In genomic region chr14:97730706-97731105, GRCh38 we compare ENCODE assay signal across 13 cellular contexts.
DNase-seq lines count a peak whose midpoint lies in the region; ATAC-seq and TF ChIP-seq lines count a peak whose summit lies in the region.
"Had no signal": no experiment of that assay in that cellular context is flagged by ENCODE, and none has a peak within 500 bp of the region (broad histone marks: within the 10 kb centered on the region; RNA-seq: fewer than 3 reads in every experiment).

No MANE protein-coding gene starts in this region.

- H3K79me2 ChIP-seq in DND-41 (ENCODE audit: insufficient read depth, low read length) = no peaks in the 10 kb centered on the region
- no peaks in the 10 kb centered on the region for H3K79me2 ChIP-seq in neural progenitor cell (ENCODE audit: low read depth)
- H3K79me2 ChIP-seq in mammary epithelial cell (ENCODE audit: insufficient read depth, low read length) = no peaks in the 10 kb centered on the region

- H4K20me1 ChIP-seq in DND-41 (ENCODE audit: insufficient read depth, low read length) (no peaks in the 10 kb centered on the region), neural progenitor cell (ENCODE audit: low read depth) (no peaks in the 10 kb centered on the region), mammary epithelial cell (ENCODE audit: insufficient read depth, low read length) (no peaks in the 10 kb centered on the region)

- no peaks in the 10 kb centered on the region for H3K36me3 ChIP-seq in DND-41 (ENCODE audit: insufficient read depth, low read length)
- H3K36me3 ChIP-seq in neural progenitor cell = no peaks in the 10 kb centered on the region
- H3K36me3 ChIP-seq in mammary epithelial cell (ENCODE audit: insufficient read depth, low read length) = peaks cover 1% of the 10 kb centered on the region

- TF ChIP-seq CTCF in CD4-positive, alpha-beta T cell (IDR thresholded peaks at IDR 0.05) = no peak
- TF ChIP-seq CTCF in DND-41 (IDR thresholded peaks at IDR 0.05; ENCODE audit: borderline replicate concordance, extremely low read depth, low read length, poor library complexity, severe bottlenecking) (no peak), neural progenitor cell (IDR thresholded peaks at IDR 0.05) (no peak), mammary epithelial cell (conservative IDR thresholded peaks at IDR 0.05 in 1 of 2, IDR thresholded peaks at IDR 0.05 in 1 of 2; ENCODE audit: extremely low read depth in 1 of 2, insufficient read depth in 1 of 2, low read depth in 1 of 2, low read length in 2 of 2) (no peak)

- H3K4me1 Mint-ChIP-seq in activated naive CD4-positive, alpha-beta T cell treated with anti-CD3 and anti-CD28 coated beads for 36 hours (ENCODE audit: low read depth) = peaks cover 31% of the 10 kb centered on the region
- H3K4me1 Mint-ChIP-seq in activated naive CD4-positive, alpha-beta T cell treated with anti-CD3 and anti-CD28 coated beads, Interleukin-2, amount 10 ng/mL, durations not matched to agents 7 days and 5 days = peaks cover 25% of the 10 kb centered on the region
- peaks cover 50% of the 10 kb centered on the region for H3K4me1 Mint-ChIP-seq in CD4-positive, alpha-beta T cell (ENCODE audit: low read depth)
- no peaks in the 10 kb centered on the region for H3K4me1 Mint-ChIP-seq in neural progenitor cell

- H3K27me3 ChIP-seq in CD4-positive, alpha-beta T cell (ENCODE audit: control insufficient read depth, insufficient read depth, low read length) = no peaks in the 10 kb centered on the region
- H3K27me3 ChIP-seq in DND-41 (ENCODE audit: insufficient read depth, low read length, poor library complexity) = no peaks in the 10 kb centered on the region
- H3K27me3 ChIP-seq in neural progenitor cell = no peaks in the 10 kb centered on the region
- no peaks in the 10 kb centered on the region for H3K27me3 ChIP-seq in mammary epithelial cell (ENCODE audit: insufficient read depth, low read length)

- CTCF ChIA-PET in activated naive CD4-positive, alpha-beta T cell treated with anti-CD3 and anti-CD28 coated beads for 36 hours (lab: Charles Lee) = no interaction called here
- CTCF ChIA-PET in activated naive CD4-positive, alpha-beta T cell treated with anti-CD3 and anti-CD28 coated beads, Interleukin-2, amount 10 ng/mL, durations not matched to agents 7 days and 5 days (lab: Charles Lee) = no interaction called here
- CTCF ChIA-PET in CD4-positive, alpha-beta T cell (lab: Charles Lee) = no interaction called here
- CTCF ChIA-PET in mammary epithelial cell (lab: Charles Lee; ENCODE audit: low non-redundant PET) = no interaction called here

- H3K27ac Mint-ChIP-seq in activated naive CD4-positive, alpha-beta T cell treated with anti-CD3 and anti-CD28 coated beads for 36 hours = no peak overlapping the region
- no peak overlapping the region for H3K27ac Mint-ChIP-seq in activated naive CD4-positive, alpha-beta T cell treated with anti-CD3 and anti-CD28 coated beads, Interleukin-2, amount 10 ng/mL, durations not matched to agents 7 days and 5 days
- peak overlapping the region; percentile 28 for H3K27ac Mint-ChIP-seq in CD4-positive, alpha-beta T cell
- H3K27ac Mint-ChIP-seq in neural progenitor cell = peak overlapping the region; percentile 25

- ATAC-seq in CD4-positive, alpha-beta T cell (ENCODE audit: poor library complexity) = peak; percentile 41
- ATAC-seq in DND-41 (ENCODE audit: insufficient read depth, low read depth) = no peak; the same call in 2 of the 3 replicates
- ATAC-seq: A549, HCT116 had no signal

- H3K4me1 ChIP-seq in DND-41 (ENCODE audit: insufficient read depth, low read length) (peaks cover 63% of the 10 kb centered on the region), neural progenitor cell (no peaks in the 10 kb centered on the region), mammary epithelial cell (ENCODE audit: insufficient read depth, low read length) (no peaks in the 10 kb centered on the region)
- H3K4me1 ChIP-seq: A549 had no signal

- H2AFZ ChIP-seq in DND-41 (ENCODE audit: low read depth, low read length) (no peak overlapping the region), neural progenitor cell (replicated peaks) (no peak overlapping the region), mammary epithelial cell (ENCODE audit: low read depth, low read length) (no peak overlapping the region)
- H2AFZ ChIP-seq: GM23248 had no signal

- H3K27ac ChIP-seq in CD4-positive, alpha-beta T cell (ENCODE audit: low read depth, low read length) = no peak overlapping the region
- H3K27ac ChIP-seq in DND-41 (ENCODE audit: low read length) (peak overlapping the region; percentile 78), neural progenitor cell (no peak overlapping the region), mammary epithelial cell (ENCODE audit: insufficient read depth, low read depth, low read length) (no peak overlapping the region)
- H3K27ac ChIP-seq: A549, GM23248, HL-60 had no signal

- 46% methylated on average over 4 of the region's 4 CpGs for WGBS in mammary epithelial cell (ENCODE audit: low coverage, missing lambda C conversion rate)

- no peaks in the 10 kb centered on the region for H3K9me3 Mint-ChIP-seq in activated naive CD4-positive, alpha-beta T cell treated with anti-CD3 and anti-CD28 coated beads for 36 hours
- peaks cover 4% of the 10 kb centered on the region for H3K9me3 Mint-ChIP-seq in activated naive CD4-positive, alpha-beta T cell treated with anti-CD3 and anti-CD28 coated beads, Interleukin-2, amount 10 ng/mL, durations not matched to agents 7 days and 5 days
- H3K9me3 Mint-ChIP-seq in CD4-positive, alpha-beta T cell = no peaks in the 10 kb centered on the region
- no peaks in the 10 kb centered on the region for H3K9me3 Mint-ChIP-seq in neural progenitor cell

- no peaks in the 10 kb centered on the region for H3K27me3 Mint-ChIP-seq in activated naive CD4-positive, alpha-beta T cell treated with anti-CD3 and anti-CD28 coated beads for 36 hours (ENCODE audit: low read depth)
- no peaks in the 10 kb centered on the region for H3K27me3 Mint-ChIP-seq in activated naive CD4-positive, alpha-beta T cell treated with anti-CD3 and anti-CD28 coated beads, Interleukin-2, amount 10 ng/mL, durations not matched to agents 7 days and 5 days
- no peaks in the 10 kb centered on the region for H3K27me3 Mint-ChIP-seq in CD4-positive, alpha-beta T cell
- peaks cover 2% of the 10 kb centered on the region for H3K27me3 Mint-ChIP-seq in neural progenitor cell (ENCODE audit: insufficient read depth, low read depth)

- dilution Hi-C loops in mammary epithelial cell (cut with HindIII; ENCODE audit: low sequenced_read_pairs) = no loop called here

- H3K4me3 Mint-ChIP-seq in activated naive CD4-positive, alpha-beta T cell treated with anti-CD3 and anti-CD28 coated beads for 36 hours = no peak overlapping the region
- no peak overlapping the region for H3K4me3 Mint-ChIP-seq in activated naive CD4-positive, alpha-beta T cell treated with anti-CD3 and anti-CD28 coated beads, Interleukin-2, amount 10 ng/mL, durations not matched to agents 7 days and 5 days
- no peak overlapping the region for H3K4me3 Mint-ChIP-seq in CD4-positive, alpha-beta T cell
- H3K4me3 Mint-ChIP-seq in neural progenitor cell = no peak overlapping the region

- no peaks in the 10 kb centered on the region for H3K9me3 ChIP-seq in CD4-positive, alpha-beta T cell (ENCODE audit: control insufficient read depth, low read length)
- H3K9me3 ChIP-seq in DND-41 (ENCODE audit: insufficient read depth, low read length, severe bottlenecking) = no peaks in the 10 kb centered on the region
- H3K9me3 ChIP-seq in neural progenitor cell (ENCODE audit: low read depth) = no peaks in the 10 kb centered on the region
- peaks cover 4% of the 10 kb centered on the region for H3K9me3 ChIP-seq in mammary epithelial cell (replicated peaks; ENCODE audit: insufficient read depth, low read length)
- H3K9me3 ChIP-seq: A549 had no signal

- no TSS peak for BruUV-seq in mammary epithelial cell (replicated peaks; lab: Mats Ljungman, UMichigan)

- POLR2A ChIA-PET in CD4-positive, alpha-beta T cell (lab: Charles Lee) = interaction anchor here (1.2 kb wide), 1 partner anchor 33 kb away, joined by 3 read pairs; no protein-coding TSS in a partner anchor

- no peak overlapping the region for H3K4me2 ChIP-seq in DND-41 (ENCODE audit: insufficient read depth, low read length)
- no peak overlapping the region for H3K4me2 ChIP-seq in neural progenitor cell
- H3K4me2 ChIP-seq in mammary epithelial cell (ENCODE audit: insufficient read depth, low read depth, low read length) = no peak overlapping the region
- H3K4me2 ChIP-seq: A549 had no signal

- H3K36me3 Mint-ChIP-seq in activated naive CD4-positive, alpha-beta T cell treated with anti-CD3 and anti-CD28 coated beads for 36 hours (ENCODE audit: low read depth) = no peaks in the 10 kb centered on the region
- peaks cover 3% of the 10 kb centered on the region for H3K36me3 Mint-ChIP-seq in activated naive CD4-positive, alpha-beta T cell treated with anti-CD3 and anti-CD28 coated beads, Interleukin-2, amount 10 ng/mL, durations not matched to agents 7 days and 5 days
- H3K36me3 Mint-ChIP-seq in CD4-positive, alpha-beta T cell (ENCODE audit: low read depth) = no peaks in the 10 kb centered on the region
- H3K36me3 Mint-ChIP-seq in neural progenitor cell = no peaks in the 10 kb centered on the region

- in situ Hi-C loops in mammary epithelial cell (cut with MboI; ENCODE audit: low sequenced_read_pairs in 2 of 2) = no loop called here

- DNase-seq in activated naive CD4-positive, alpha-beta T cell treated with anti-CD3 and anti-CD28 coated beads for 36 hours = peak; percentile 38
- DNase-seq in activated naive CD4-positive, alpha-beta T cell treated with anti-CD3 and anti-CD28 coated beads, Interleukin-2, amount 10 ng/mL, durations not matched to agents 7 days and 5 days = no peak
- no peak for DNase-seq in CD4-positive, alpha-beta T cell
- DNase-seq in DND-41 (no peak), neural progenitor cell (ENCODE audit: low spot score) (no peak), mammary epithelial cell (no peak), mucosa of gallbladder (ENCODE audit: low spot score) (no peak)
- DNase-seq: DMS79, EL, GM23248 had no signal

- intact Hi-C loops in activated naive CD4-positive, alpha-beta T cell treated with anti-CD3 and anti-CD28 coated beads for 36 hours (cut with micrococcal nuclease) = no loop called here
- intact Hi-C loops in CD4-positive, alpha-beta T cell (cut with DNase I, micrococcal nuclease) = no loop called here
- intact Hi-C loops in mammary epithelial cell (cut with micrococcal nuclease) = no loop called here

- no peaks in the 10 kb centered on the region for H3F3A ChIP-seq in neural progenitor cell (ENCODE audit: low read depth)

- H3K4me3 ChIP-seq in DND-41 (ENCODE audit: low read depth in 1 of 2, low read length in 2 of 2) (no peak overlapping the region), neural progenitor cell (no peak overlapping the region), mammary epithelial cell (replicated peaks in 1 of 3; ENCODE audit: insufficient read depth in 1 of 3, low read depth in 2 of 3, low read length in 3 of 3) (no peak overlapping the region)
- H3K4me3 ChIP-seq: A549, GM23248 had no signal

- no peak overlapping the region for H3K9ac ChIP-seq in DND-41 (ENCODE audit: low read depth, low read length)
- no peak overlapping the region for H3K9ac ChIP-seq in neural progenitor cell
- no peak overlapping the region for H3K9ac ChIP-seq in mammary epithelial cell (ENCODE audit: insufficient read depth, low read length)
- H3K9ac ChIP-seq: GM23248 had no signal

Comparison
In these comparisons a context has a peak if more than half of its experiments do, and no peak if none do; other contexts are left out.
1. H3K27ac Mint-ChIP-seq: peak in CD4-positive, alpha-beta T cell (single experiment) and neural progenitor cell (single experiment); none in activated naive CD4-positive, alpha-beta T cell treated with anti-CD3 and anti-CD28 coated beads for 36 hours (single experiment) and activated naive CD4-positive, alpha-beta T cell treated with anti-CD3 and anti-CD28 coated beads, Interleukin-2, amount 10 ng/mL, durations not matched to agents 7 days and 5 days (single experiment).